ENCODE assay signal across 1 cellular context in genomic region chr3:187694801-187695200, GRCh38.
TF ChIP-seq lines count a peak whose summit lies in the region.

No MANE protein-coding gene starts in this region.

TF ChIP-seq in IMR-90, 13 proteins besides CTCF, POLR2A, EP300 and RAD21 (continued from another document):
- TF ChIP-seq BHLHE40 (IDR thresholded peaks at IDR 0.05; ENCODE audit: low read depth, low read length): no peak
